ENCODE assay signal across 32 cellular contexts in genomic region chr6:21994821-21995220, GRCh38.
"Had no signal": no experiment of that assay in that cellular context is flagged by ENCODE, and none has a peak within 500 bp of the region (broad histone marks: within the 10 kb centered on the region; RNA-seq: fewer than 3 reads in every experiment).

No MANE protein-coding gene starts in this region.

- H3K9me3 ChIP-seq: MG63 had no signal

- H3K36me3 Mint-ChIP-seq: activated CD4-positive, alpha-beta memory T cell treated with anti-CD3 and anti-CD28 coated beads for 36 hours; activated naive CD4-positive, alpha-beta T cell treated with anti-CD3 and anti-CD28 coated beads, Interleukin-2, amount 10 ng/mL, durations not matched to agents 7 days and 5 days; activated naive CD8-positive, alpha-beta T cell had no signal

- H3K4me3 ChIP-seq: MG63 had no signal

- H3K36me3 ChIP-seq: brain microvascular endothelial cell, MG63 had no signal

- H3K4me1 Mint-ChIP-seq: activated B cell treated with CpG ODN at 0.5 μM for 24 hours had no signal

- H3K9me3 Mint-ChIP-seq: activated B cell treated with CpG ODN at 0.5 μM for 24 hours; activated CD4-positive, alpha-beta memory T cell treated with anti-CD3 and anti-CD28 coated beads for 36 hours; activated naive CD4-positive, alpha-beta T cell treated with anti-CD3 and anti-CD28 coated beads, Interleukin-2, amount 10 ng/mL, durations not matched to agents 7 days and 5 days; activated T-cell treated with anti-CD3 and anti-CD28 coated beads, Interleukin-2, amount 50 U/mL, for 4 hours; activated T-helper 1 cell treated with anti-CD3 and anti-CD28 coated beads, Interleukin-12 subunit alpha, Interleukin-12 subunit beta, Interleukin-2, Interleukin-4 antibody, amounts not matched to agents 30 ng/mL and 10 ng/mL and 1 ng/mL, durations not matched to agents 14 hours and 24 hours and 36 hours had no signal

- DNase-seq: activated B cell treated with CpG ODN at 0.5 μM for 24 hours; activated CD4-positive, alpha-beta memory T cell treated with anti-CD3 and anti-CD28 coated beads for 36 hours; activated CD4-positive, alpha-beta T cell treated with anti-CD3 and anti-CD28 coated beads for 4 hours; activated CD4-positive, alpha-beta T cell treated with anti-CD3 and anti-CD28 coated beads, Interleukin-2, amount 50 U/mL, for 1 hour; activated CD4-positive, CD25-positive, alpha-beta regulatory T cell treated with anti-CD3 and anti-CD28 coated beads, Interleukin-2, amount 50 U/mL, for 72 hours; activated CD8-positive, alpha-beta memory T cell treated with anti-CD3 and anti-CD28 coated beads, Interleukin-2, amount 50 U/mL, for 4 hours; activated effector memory CD4-positive, alpha-beta T cell treated with Interleukin-2 at 50 U/mL for 16 hours; activated naive CD4-positive, alpha-beta T cell treated with anti-CD3 and anti-CD28 coated beads, Interleukin-2, amount 10 ng/mL, durations not matched to agents 7 days and 5 days; activated T-cell treated with anti-CD3 and anti-CD28 coated beads for 4 hours; activated T-cell treated with anti-CD3 and anti-CD28 coated beads, Interleukin-2, amount 50 U/mL, for 4 hours; amniotic stem cell; aorta; brain microvascular endothelial cell; central memory CD4-positive, alpha-beta T cell; MG63; NCI-H1048; NCI-H1105 treated with DMSO at 0.1 percent for 48 hours; NCI-H1436; NCI-H1694; NCI-H2029; NCI-H345; NCI-H524 treated with DMSO at 0.1 percent for 48 hours; PC-3; Right ventricle myocardium superior; SW 1271; T-helper 1 cell; T-helper 2 cell; T-helper 9 cell had no signal

- H3K27ac Mint-ChIP-seq: activated B cell treated with CpG ODN at 0.5 μM for 24 hours; activated CD4-positive, alpha-beta memory T cell treated with anti-CD3 and anti-CD28 coated beads for 36 hours; activated naive CD4-positive, alpha-beta T cell treated with anti-CD3 and anti-CD28 coated beads, Interleukin-2, amount 10 ng/mL, durations not matched to agents 7 days and 5 days; activated naive CD8-positive, alpha-beta T cell; activated T-helper 1 cell treated with anti-CD3 and anti-CD28 coated beads, Interleukin-12 subunit alpha, Interleukin-12 subunit beta, Interleukin-2, Interleukin-4 antibody, amounts not matched to agents 30 ng/mL and 10 ng/mL and 1 ng/mL, durations not matched to agents 14 hours and 24 hours and 36 hours had no signal

- H3K27ac ChIP-seq: brain microvascular endothelial cell, KMS-11, VCaP had no signal

- H3K9ac ChIP-seq: KMS-11 had no signal

- H3K4me3 Mint-ChIP-seq: activated B cell treated with CpG ODN at 0.5 μM for 24 hours; activated CD4-positive, alpha-beta memory T cell treated with anti-CD3 and anti-CD28 coated beads for 36 hours; activated naive CD4-positive, alpha-beta T cell treated with anti-CD3 and anti-CD28 coated beads, Interleukin-2, amount 10 ng/mL, durations not matched to agents 7 days and 5 days; activated naive CD8-positive, alpha-beta T cell; activated T-cell treated with anti-CD3 and anti-CD28 coated beads, Interleukin-2, amount 50 U/mL, for 4 hours; activated T-helper 1 cell treated with anti-CD3 and anti-CD28 coated beads, Interleukin-12 subunit alpha, Interleukin-12 subunit beta, Interleukin-2, Interleukin-4 antibody, amounts not matched to agents 30 ng/mL and 10 ng/mL and 1 ng/mL, durations not matched to agents 14 hours and 24 hours and 36 hours had no signal

- H3K27me3 Mint-ChIP-seq: activated naive CD4-positive, alpha-beta T cell treated with anti-CD3 and anti-CD28 coated beads, Interleukin-2, amount 10 ng/mL, durations not matched to agents 7 days and 5 days; activated naive CD8-positive, alpha-beta T cell had no signal

- H3K4me2 ChIP-seq: KMS-11 had no signal

- ATAC-seq: activated T-cell treated with anti-CD3 and anti-CD28 coated beads, Interleukin-2, amount 50 U/mL, for 4 hours; PC-3 had no signal

- H3K27me3 ChIP-seq: brain microvascular endothelial cell, MG63 had no signal
